ENCODE assay signal across 14 cellular contexts in the genomic region with DNA sequence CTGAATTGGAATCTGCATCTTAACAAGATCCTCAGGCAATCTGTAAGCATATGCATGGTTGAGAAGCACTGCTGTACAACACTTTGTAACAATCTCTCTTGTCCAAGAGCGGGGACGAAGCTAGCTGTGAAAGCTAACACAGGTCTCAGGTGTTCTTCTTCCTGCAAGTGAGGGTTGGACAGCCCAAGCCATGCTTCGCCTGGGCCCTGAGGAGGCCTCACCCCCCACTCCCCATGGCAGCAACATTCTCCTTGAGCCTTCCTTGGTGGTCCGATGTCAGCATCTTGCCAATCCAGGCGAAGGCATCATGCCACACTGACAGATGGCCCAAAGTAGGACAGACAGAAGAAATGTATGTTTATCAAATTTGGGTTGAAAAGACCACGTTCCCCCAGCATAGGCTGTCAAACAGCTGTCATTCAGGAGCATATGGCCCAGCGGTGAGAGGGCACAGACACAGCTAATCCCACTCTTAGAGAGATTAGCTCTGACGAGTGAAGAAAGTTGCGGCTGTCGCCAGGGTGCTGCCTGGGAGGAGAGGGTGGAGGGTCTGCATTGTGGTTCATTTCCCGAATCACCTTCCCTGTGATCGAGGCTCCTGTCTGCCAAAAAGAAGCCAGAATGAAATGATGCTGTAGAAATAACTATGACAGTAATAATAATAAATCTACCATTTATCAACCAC.
A peak's percentile ranks its signal among the peaks of the same experiment; 100 is the strongest.
DNase-seq lines count a peak whose midpoint lies in the region; ATAC-seq and TF ChIP-seq lines count a peak whose summit lies in the region.
"Had no signal": no experiment of that assay in that cellular context is flagged by ENCODE, and none has a peak within 500 bp of the region (broad histone marks: within the 10 kb centered on the region; RNA-seq: fewer than 3 reads in every experiment).

No MANE protein-coding gene starts in this region.

- H3K4me3 ChIP-seq in Karpas-422 (ENCODE audit: low read length) (no peak overlapping the region), esophagus muscularis mucosa (no peak overlapping the region)
- H3K4me3 ChIP-seq: A549, GM23248 had no signal

- 82% methylated on average over 12 of the region's 12 CpGs for WGBS in esophagus muscularis mucosa

- H3K36me3 ChIP-seq in Karpas-422 (ENCODE audit: insufficient read depth, low read length) (no peaks in the 10 kb centered on the region), esophagus muscularis mucosa (no peaks in the 10 kb centered on the region)

- no peaks in the 10 kb centered on the region for H3K79me2 ChIP-seq in Karpas-422 (ENCODE audit: low read length)

- H4K20me1 ChIP-seq in Karpas-422 (ENCODE audit: insufficient read depth, low read depth, low read length) = no peaks in the 10 kb centered on the region

- H3K4me2 ChIP-seq in Karpas-422 (ENCODE audit: low read depth, low read length, poor library complexity, severe bottlenecking) = no peak overlapping the region
- H3K4me2 ChIP-seq: A549 had no signal

- intact Hi-C loops in esophagus muscularis mucosa (cut with DNase I) = loop anchor here (5.0 to 10.0 kb wide), 2 partner anchors 340 to 648 kb away; partner anchors contain the start of gene MYCN

- H3K27me3 ChIP-seq in Karpas-422 (ENCODE audit: low read length) = no peaks in the 10 kb centered on the region
- H3K27me3 ChIP-seq in esophagus muscularis mucosa = no peaks in the 10 kb centered on the region

- no peak overlapping the region for H3K9ac ChIP-seq in Karpas-422 (ENCODE audit: low read length)
- H3K9ac ChIP-seq: GM23248 had no signal

- peak; percentile 23 for DNase-seq in Karpas-422
- DNase-seq in NCI-H82 (lab: John Stamatoyannopoulos, UW) = peak; percentile 95
- DNase-seq in esophagus muscularis mucosa (ENCODE audit: extremely low spot score) = peak; percentile 77
- no peak for DNase-seq in NCI-H1436 (lab: John Stamatoyannopoulos, UW)
- DNase-seq in putamen (ENCODE audit: low spot score) = no peak
- DNase-seq: CD8-positive, alpha-beta T cell; COR-L47; DMS53; GF-D8; GM23248; H7 had no signal

- H3K4me1 ChIP-seq in Karpas-422 (ENCODE audit: low read length) (no peaks in the 10 kb centered on the region), esophagus muscularis mucosa (no peaks in the 10 kb centered on the region)
- H3K4me1 ChIP-seq: A549 had no signal

- H3K9me2 ChIP-seq in Karpas-422 (replicated peaks; ENCODE audit: insufficient read depth, low read length) = no peaks in the 10 kb centered on the region

- ATAC-seq in HG02970 (IDR thresholded peaks at IDR 0.05; ENCODE audit: low FRiP score, unreplicated experiment) (no peak), HG03521 (IDR thresholded peaks at IDR 0.05; ENCODE audit: unreplicated experiment) (no peak)
- ATAC-seq: A549; CD8-positive, alpha-beta T cell had no signal

- H2AFZ ChIP-seq in Karpas-422 (ENCODE audit: low read length) = no peak overlapping the region
- H2AFZ ChIP-seq: GM23248 had no signal

- no peak for TF ChIP-seq EP300 in esophagus muscularis mucosa (IDR thresholded peaks at IDR 0.05)

- no peak for TF ChIP-seq POLR2A in esophagus muscularis mucosa (IDR thresholded peaks at IDR 0.05; ENCODE audit: low read depth)

- TF ChIP-seq CTCF in esophagus muscularis mucosa (IDR thresholded peaks at IDR 0.05) = no peak

- H3K9me3 ChIP-seq in Karpas-422 (ENCODE audit: low read length) (no peaks in the 10 kb centered on the region), esophagus muscularis mucosa (no peaks in the 10 kb centered on the region)
- H3K9me3 ChIP-seq: A549 had no signal

- H3K27ac ChIP-seq in Karpas-422 (ENCODE audit: low read length) (no peak overlapping the region), esophagus muscularis mucosa (replicated peaks in 1 of 4) (no peak overlapping the region)
- H3K27ac ChIP-seq: A549, GM23248 had no signal

Comparison
In these comparisons a context has a peak if more than half of its experiments do, and no peak if none do; other contexts are left out.
1. DNase-seq: peak in Karpas-422 (single experiment), NCI-H82 (single experiment) and esophagus muscularis mucosa (single experiment); none in NCI-H1436 (single experiment) and putamen (single experiment).